1 cellular context compared by ENCODE assay signal in the genomic region with DNA sequence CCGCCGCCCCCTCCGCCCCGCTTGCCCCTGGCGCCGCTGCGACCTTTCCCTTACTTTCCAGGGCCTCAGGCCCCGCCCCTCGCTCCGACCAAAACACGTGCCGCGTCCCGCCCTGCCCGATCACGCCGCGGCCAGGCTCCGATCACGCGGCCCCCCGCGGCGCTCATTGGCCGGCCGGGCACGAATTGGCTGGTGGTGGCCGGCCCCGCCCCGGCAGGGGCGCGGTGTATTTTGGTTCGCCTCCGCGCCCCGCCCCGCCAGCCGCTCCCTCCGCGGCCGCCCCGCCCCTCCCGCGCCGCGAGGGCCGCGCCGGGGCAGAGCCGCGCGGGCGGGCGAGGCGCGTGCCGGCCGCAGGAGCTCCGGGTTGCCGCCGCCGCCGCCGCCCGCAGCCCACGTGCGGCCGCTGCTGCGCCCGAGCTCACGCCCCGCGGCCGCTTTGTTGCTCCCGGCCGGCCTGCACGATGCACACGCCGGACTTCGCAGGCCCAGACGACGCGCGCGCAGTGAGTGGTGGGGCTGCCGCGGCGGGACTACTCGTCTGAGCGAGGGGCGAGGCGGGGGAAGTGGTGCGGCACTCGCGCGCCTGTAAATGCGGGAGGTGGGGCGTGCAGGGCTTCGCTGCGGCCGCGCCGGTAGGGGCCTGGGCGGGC.
TF ChIP-seq lines count a peak whose summit lies in the region.

A gene (plus strand): TSS at position 295 of the 650 bp plus-strand sequence. CDS start 167 bp downstream, at position 462.

TF ChIP-seq in A549, 52 proteins besides CTCF, POLR2A, EP300 and RAD21 (continued from another document):
- TF ChIP-seq, protein P1, sequence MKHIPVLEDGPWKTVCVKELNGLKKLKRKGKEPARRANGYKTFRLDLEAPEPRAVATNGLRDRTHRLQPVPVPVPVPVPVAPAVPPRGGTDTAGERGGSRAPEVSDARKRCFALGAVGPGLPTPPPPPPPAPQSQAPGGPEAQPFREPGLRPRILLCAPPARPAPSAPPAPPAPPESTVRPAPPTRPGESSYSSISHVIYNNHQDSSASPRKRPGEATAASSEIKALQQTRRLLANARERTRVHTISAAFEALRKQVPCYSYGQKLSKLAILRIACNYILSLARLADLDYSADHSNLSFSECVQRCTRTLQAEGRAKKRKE (CRISPR knock-in tag; IDR thresholded peaks at IDR 0.05; ENCODE audit: low read depth), result 0 out of 2 replicates have a peak, but pooled peaks have one; percentile 20
- TF ChIP-seq RNF2 (IDR thresholded peaks at IDR 0.05; ENCODE audit: borderline replicate concordance, low read depth) (0 out of 2 replicates have a peak, but pooled peaks have one; percentile 58), FOSB (CRISPR knock-in tag; IDR thresholded peaks at IDR 0.05) (no peak), KDM1A (IDR thresholded peaks at IDR 0.05; ENCODE audit: low read depth) (peak; percentile 18; the same call in 1 of the 2 replicates), MAZ (IDR thresholded peaks at IDR 0.05; ENCODE audit: borderline replicate concordance, low read depth, low read length) (no peak)
- TF ChIP-seq, protein P2, sequence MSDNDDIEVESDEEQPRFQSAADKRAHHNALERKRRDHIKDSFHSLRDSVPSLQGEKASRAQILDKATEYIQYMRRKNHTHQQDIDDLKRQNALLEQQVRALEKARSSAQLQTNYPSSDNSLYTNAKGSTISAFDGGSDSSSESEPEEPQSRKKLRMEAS (IDR thresholded peaks at IDR 0.05), result peak; percentile 98
